1 cellular context compared by ENCODE assay signal in genomic region chr1:154329551-154330131, GRCh38.
TF ChIP-seq lines count a peak whose summit lies in the region.

No MANE protein-coding gene starts in this region.

TF ChIP-seq in WTC11, 78 proteins besides CTCF, POLR2A, EP300 and RAD21 (continued from another document):
- TF ChIP-seq E2F4 (CRISPR knock-in tag; IDR thresholded peaks at IDR 0.05; ENCODE audit: borderline replicate concordance, low read depth) (no peak), CREB1 (CRISPR knock-in tag; IDR thresholded peaks at IDR 0.05) (no peak)
TF ChIP-seq in WTC11: peak in this region for 0.
